In the genomic region with DNA sequence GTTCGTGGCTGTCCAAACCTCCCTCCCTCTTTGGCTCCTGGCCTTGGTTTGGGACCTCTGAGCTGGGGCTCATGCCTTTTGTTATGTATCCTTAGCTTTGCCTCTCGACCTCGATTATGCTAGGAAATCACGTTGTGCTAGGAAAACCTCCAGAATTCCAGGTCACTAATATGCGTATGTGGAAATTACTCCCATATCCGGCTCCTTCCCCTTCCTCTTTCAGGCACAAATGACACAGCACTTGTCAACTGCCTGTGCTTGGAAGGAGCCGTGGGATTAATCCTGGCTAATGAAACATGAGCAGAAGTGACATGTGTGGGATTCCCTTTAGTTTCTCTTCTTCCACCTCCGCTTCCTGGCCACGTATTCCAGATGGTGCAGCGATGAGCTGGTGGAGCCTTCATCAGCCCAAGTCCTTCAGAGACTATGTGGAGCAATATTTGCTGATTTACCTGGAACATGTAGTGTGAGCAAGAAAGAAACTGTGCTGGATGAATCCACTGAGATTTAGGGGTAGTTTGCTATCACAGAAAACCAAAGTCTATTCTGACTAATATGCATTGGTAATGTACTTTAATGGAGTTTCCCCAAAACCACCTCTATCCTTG, we compare ENCODE assay signal across 11 cellular contexts.
DNase-seq lines count a peak whose midpoint lies in the region; TF ChIP-seq lines count a peak whose summit lies in the region.
"Had no signal": no experiment of that assay in that cellular context is flagged by ENCODE, and none has a peak within 500 bp of the region (broad histone marks: within the 10 kb centered on the region; RNA-seq: fewer than 3 reads in every experiment).

No MANE protein-coding gene starts in this region.

- H3K27ac ChIP-seq in SJCRH30 (no peak overlapping the region), iPS DF 6.9 (ENCODE audit: low read length) (peak overlapping the region; percentile 76), thyroid gland (peak overlapping the region; percentile 59 to 87 (median 77)), ascending aorta (no peak overlapping the region)
- H3K27ac ChIP-seq: A549 had no signal

- H3K27me3 ChIP-seq in SJCRH30 (no peaks in the 10 kb centered on the region), iPS DF 6.9 (ENCODE audit: control insufficient read depth, insufficient read depth, low read length) (no peaks in the 10 kb centered on the region), thyroid gland (no peaks in the 10 kb centered on the region), ascending aorta (no peaks in the 10 kb centered on the region)

- intact Hi-C loops in thyroid gland (cut with DNase I) (no loop called here), ascending aorta (cut with DNase I) (no loop called here)

- WGBS in iPS DF 6.9 (ENCODE audit: insufficient coverage, insufficient read length), result no CpG with 5 or more reads among the region's 10 CpGs
- 62 to 66% methylated on average over 10 of the region's 10 CpGs for WGBS in thyroid gland, 2 donors

- H3K9me3 ChIP-seq in SJCRH30 (replicated peaks) (no peaks in the 10 kb centered on the region), iPS DF 6.9 (ENCODE audit: control insufficient read depth, insufficient read depth, low read length) (no peaks in the 10 kb centered on the region), thyroid gland (no peaks in the 10 kb centered on the region), ascending aorta (no peaks in the 10 kb centered on the region)
- H3K9me3 ChIP-seq: A549 had no signal

- TF ChIP-seq POLR2A in thyroid gland (IDR thresholded peaks at IDR 0.05), result peak in 1 of 2 donors; percentile 9

- no peak for TF ChIP-seq CTCF in thyroid gland (IDR thresholded peaks at IDR 0.05)
- no peak for TF ChIP-seq CTCF in ascending aorta (IDR thresholded peaks at IDR 0.05)

- no peak overlapping the region for H3K4me3 ChIP-seq in SJCRH30
- H3K4me3 ChIP-seq in iPS DF 6.9 (ENCODE audit: low read length), result no peak overlapping the region
- H3K4me3 ChIP-seq in thyroid gland (replicated peaks in 1 of 3), result no peak overlapping the region
- no peak overlapping the region for H3K4me3 ChIP-seq in ascending aorta
- H3K4me3 ChIP-seq: A549 had no signal

- H3K36me3 ChIP-seq in SJCRH30 (no peaks in the 10 kb centered on the region), iPS DF 6.9 (ENCODE audit: control insufficient read depth, insufficient read depth, low read length) (no peaks in the 10 kb centered on the region), thyroid gland (no peaks in the 10 kb centered on the region), ascending aorta (no peaks in the 10 kb centered on the region)

- H3K4me1 ChIP-seq in SJCRH30, result peaks cover 39% of the 10 kb centered on the region
- peaks cover 13% of the 10 kb centered on the region for H3K4me1 ChIP-seq in iPS DF 6.9 (ENCODE audit: control insufficient read depth, insufficient read depth, low read length)
- peaks cover 28 to 35% of the 10 kb centered on the region in 2 donors for H3K4me1 ChIP-seq in thyroid gland
- H3K4me1 ChIP-seq in ascending aorta, result no peaks in the 10 kb centered on the region
- H3K4me1 ChIP-seq: A549 had no signal

- DNase-seq in NCI-H2227 (lab: John Stamatoyannopoulos, UW; ENCODE audit: unreplicated experiment), result peak; percentile 6
- DNase-seq in NCI-H2227 treated with DMSO at 0.1 percent for 48 hours (lab: John Stamatoyannopoulos, UW), result no peak
- DNase-seq in SJCRH30, result peak; percentile 6 to 52
- peak; percentile 39 for DNase-seq in iPS DF 6.9 (ENCODE audit: low read depth, low spot score)
- peak in 1 of 2 donors; percentile 5 for DNase-seq in thyroid gland
- no peak for DNase-seq in DMS53 treated with DMSO at 0.1 percent for 48 hours (lab: John Stamatoyannopoulos, UW; ENCODE audit: unreplicated experiment)
- no peak for DNase-seq in ascending aorta (ENCODE audit: low spot score in 2 of 2)
- no peak for DNase-seq in 8988T
- DNase-seq: activated CD4-positive, alpha-beta T cell treated with anti-CD3 and anti-CD28 coated beads, Interleukin-2, amount 10 ng/mL, durations not matched to agents 24 days and 14 days; effector memory CD8-positive, alpha-beta T cell had no signal

Comparison
In these comparisons a context has a peak if more than half of its experiments do, and no peak if none do; other contexts are left out.
1. DNase-seq: peak in NCI-H2227 (single experiment), SJCRH30 (2 of 2) and iPS DF 6.9 (single experiment); none in NCI-H2227 treated with DMSO at 0.1 percent for 48 hours (single experiment), DMS53 treated with DMSO at 0.1 percent for 48 hours (single experiment), ascending aorta (0 of 2) and 8988T (single experiment).
2. H3K27ac ChIP-seq: peak in iPS DF 6.9 (single experiment) and thyroid gland (3 of 3); none in SJCRH30 (single experiment) and ascending aorta (0 of 2).